In the genomic region with DNA sequence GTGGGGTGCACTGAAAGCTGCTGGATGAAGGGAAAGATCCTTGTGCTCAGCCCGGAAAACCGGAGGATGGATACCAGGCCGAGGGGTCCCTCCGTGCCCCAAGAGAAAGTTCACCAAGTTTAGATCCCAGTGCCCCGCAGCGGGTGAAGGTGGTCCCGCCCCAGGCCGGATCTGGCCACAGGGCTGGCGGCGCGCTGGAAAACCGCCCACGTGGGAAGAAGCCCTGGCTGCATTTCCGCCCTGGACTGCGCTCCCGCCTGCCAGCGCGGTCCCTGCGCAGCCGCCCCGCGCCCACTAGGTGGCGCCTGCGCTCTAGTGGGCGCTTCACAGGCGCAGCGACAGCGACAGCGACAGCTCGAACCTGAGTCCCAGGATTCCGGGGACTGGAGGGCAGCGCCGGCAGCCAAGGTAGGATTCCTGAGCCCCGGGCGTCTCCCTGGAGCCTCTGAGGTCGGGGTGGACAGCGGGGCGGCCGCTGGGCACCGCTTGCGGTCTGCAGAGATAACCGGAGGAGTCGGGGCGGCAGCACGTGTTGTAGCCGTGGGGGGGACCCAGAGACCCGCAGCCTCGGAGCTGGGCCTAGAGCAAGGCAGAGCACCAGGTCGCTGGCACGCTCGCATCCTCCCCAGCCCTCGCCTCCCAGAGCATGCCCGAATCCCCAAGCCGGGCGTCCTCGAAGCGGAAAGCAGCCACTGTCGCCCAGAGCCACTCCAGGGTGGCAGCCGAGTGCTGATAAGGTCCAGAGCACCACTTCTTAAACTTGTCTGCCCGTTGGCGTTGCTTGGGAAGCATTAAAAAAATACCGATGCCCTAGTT, we compare ENCODE assay signal across 8 cellular contexts. TPM values are rescaled to one million over a fixed set of nuclear protein-coding genes. Genes with fewer than 3 reads are reported as not detected.
DNase-seq lines count a peak whose midpoint lies in the region; ATAC-seq and TF ChIP-seq lines count a peak whose summit lies in the region.

A gene with protein sequence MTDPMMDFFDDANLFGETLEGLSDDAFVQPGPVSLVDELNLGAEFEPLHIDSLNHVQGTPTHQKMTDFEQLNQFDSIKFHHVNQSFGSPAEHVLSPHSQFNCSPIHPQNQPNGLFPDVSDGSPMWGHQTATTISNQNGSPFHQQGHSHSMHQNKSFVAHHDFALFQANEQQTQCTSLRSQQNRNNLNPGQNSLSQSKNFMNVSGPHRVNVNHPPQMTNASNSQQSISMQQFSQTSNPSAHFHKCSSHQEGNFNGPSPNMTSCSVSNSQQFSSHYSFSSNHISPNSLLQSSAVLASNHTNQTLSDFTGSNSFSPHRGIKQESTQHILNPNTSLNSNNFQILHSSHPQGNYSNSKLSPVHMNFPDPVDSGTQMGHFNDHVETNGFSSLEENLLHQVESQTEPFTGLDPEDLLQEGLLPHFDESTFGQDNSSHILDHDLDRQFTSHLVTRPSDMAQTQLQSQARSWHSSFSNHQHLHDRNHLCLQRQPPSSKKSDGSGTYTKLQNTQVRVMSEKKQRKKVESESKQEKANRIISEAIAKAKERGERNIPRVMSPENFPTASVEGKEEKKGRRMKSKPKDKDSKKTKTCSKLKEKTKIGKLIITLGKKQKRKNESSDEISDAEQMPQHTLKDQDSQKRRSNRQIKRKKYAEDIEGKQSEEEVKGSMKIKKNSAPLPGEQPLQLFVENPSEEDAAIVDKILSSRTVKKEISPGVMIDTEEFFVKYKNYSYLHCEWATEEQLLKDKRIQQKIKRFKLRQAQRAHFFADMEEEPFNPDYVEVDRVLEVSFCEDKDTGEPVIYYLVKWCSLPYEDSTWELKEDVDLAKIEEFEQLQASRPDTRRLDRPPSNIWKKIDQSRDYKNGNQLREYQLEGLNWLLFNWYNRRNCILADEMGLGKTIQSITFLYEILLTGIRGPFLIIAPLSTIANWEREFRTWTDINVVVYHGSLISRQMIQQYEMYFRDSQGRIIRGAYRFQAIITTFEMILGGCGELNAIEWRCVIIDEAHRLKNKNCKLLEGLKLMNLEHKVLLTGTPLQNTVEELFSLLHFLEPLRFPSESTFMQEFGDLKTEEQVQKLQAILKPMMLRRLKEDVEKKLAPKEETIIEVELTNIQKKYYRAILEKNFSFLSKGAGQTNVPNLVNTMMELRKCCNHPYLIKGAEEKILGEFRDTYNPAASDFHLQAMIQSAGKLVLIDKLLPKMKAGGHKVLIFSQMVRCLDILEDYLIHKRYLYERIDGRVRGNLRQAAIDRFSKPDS (N-terminal part only) (plus strand): TSS at position 322 of the 816 bp plus-strand sequence. CDS start 101,099 bp downstream, outside the sequence.

- H3K9me3 ChIP-seq in CD4-positive, alpha-beta memory T cell (ENCODE audit: control insufficient read depth in 1 of 2, low read length in 2 of 2): no peaks in the 10 kb centered on the region
- H3K9me3 ChIP-seq in lower lobe of right lung: no peaks in the 10 kb centered on the region

- peak; percentile 78 for ATAC-seq in GM19452 (IDR thresholded peaks at IDR 0.05; ENCODE audit: unreplicated experiment)
- peak; percentile 91 for ATAC-seq in activated CD8-positive, alpha-beta T cell treated with anti-CD3 and anti-CD28 coated beads for 36 hours
- ATAC-seq in lower lobe of right lung: peak; percentile 96 to 98

- peak within 1 kb of the TSS; percentile 53 for H3K27ac ChIP-seq in CD4-positive, alpha-beta memory T cell (ENCODE audit: low read depth, low read length)
- peak within 1 kb of the TSS; percentile 81 for H3K27ac ChIP-seq in HL-60 (replicated peaks)
- peak within 1 kb of the TSS; percentile 96 for H3K27ac ChIP-seq in lower lobe of right lung

- no peaks in the 10 kb centered on the region for H3K36me3 Mint-ChIP-seq in CD4-positive, alpha-beta memory T cell
- H3K36me3 Mint-ChIP-seq in activated CD8-positive, alpha-beta T cell treated with anti-CD3 and anti-CD28 coated beads for 36 hours (ENCODE audit: low read depth): no peaks in the 10 kb centered on the region

- TF ChIP-seq CTCF in HL-60 (IDR thresholded peaks at IDR 0.05; ENCODE audit: insufficient read depth, low read length) (peak; percentile 79), lower lobe of right lung (IDR thresholded peaks at IDR 0.05) (peak; percentile 100)
- peak; percentile 99 for TF ChIP-seq CTCF in activated CD8-positive, alpha-beta T cell treated with anti-CD3 and anti-CD28 coated beads for 36 hours (IDR thresholded peaks at IDR 0.05)

- peak; percentile 69 to 82 (median 77) for DNase-seq in CD4-positive, alpha-beta memory T cell
- DNase-seq in HL-60 (ENCODE audit: low read depth in 1 of 2, low spot score in 1 of 2): peak; percentile 74 to 80
- peak; percentile 75 for DNase-seq in NCI-H82 treated with DMSO at 0.1 percent for 48 hours (lab: John Stamatoyannopoulos, UW; ENCODE audit: unreplicated experiment)
- peak; percentile 74 for DNase-seq in activated CD8-positive, alpha-beta T cell treated with anti-CD3 and anti-CD28 coated beads for 36 hours
- peak; percentile 92 for DNase-seq in ecto neural progenitor cell (ENCODE audit: low spot score)
- peak; percentile 90 for DNase-seq in lower lobe of right lung
- peak; percentile 38 to 69 (median 56) for DNase-seq in stimulated activated CD4-positive, alpha-beta T cell treated with anti-CD3 and anti-CD28 coated beads, TNF-alpha, amount 100 ng/mL, for 24 hours (ENCODE audit: low read depth in 3 of 3)

- no peaks in the 10 kb centered on the region for H3K36me3 ChIP-seq in CD4-positive, alpha-beta memory T cell (ENCODE audit: insufficient read depth, low read length)
- H3K36me3 ChIP-seq in lower lobe of right lung: no peaks in the 10 kb centered on the region

- H3K4me1 Mint-ChIP-seq in CD4-positive, alpha-beta memory T cell: peaks cover 9 to 37% (median 13%) of the 10 kb centered on the region in 4 donors
- peaks cover 26% of the 10 kb centered on the region for H3K4me1 Mint-ChIP-seq in activated CD8-positive, alpha-beta T cell treated with anti-CD3 and anti-CD28 coated beads for 36 hours (ENCODE audit: low read depth)

- POLR2A ChIA-PET in CD4-positive, alpha-beta memory T cell (lab: Charles Lee; ENCODE audit: partially characterized antibody): interaction anchor here (1.0 to 2.8 kb wide), 6 partner anchors 44 to 649 kb away, joined by 3 to 13 read pairs (median 4); a partner anchor contains a TSS
- POLR2A ChIA-PET in activated CD8-positive, alpha-beta T cell treated with anti-CD3 and anti-CD28 coated beads for 36 hours (lab: Charles Lee): interaction anchor here (0.8 to 2.1 kb wide), 2 partner anchors 13 to 99 kb away, joined by 3 to 4 read pairs; no protein-coding TSS in a partner anchor

- no peaks in the 10 kb centered on the region for H3K27me3 Mint-ChIP-seq in CD4-positive, alpha-beta memory T cell
- H3K27me3 Mint-ChIP-seq in activated CD8-positive, alpha-beta T cell treated with anti-CD3 and anti-CD28 coated beads for 36 hours: peaks cover 3% of the 10 kb centered on the region

- intact Hi-C loops in CD4-positive, alpha-beta memory T cell (cut with micrococcal nuclease): loop anchor here (1.0 kb wide), 8 partner anchors 44 to 455 kb away; a partner anchor contains a TSS
- intact Hi-C loops in activated CD8-positive, alpha-beta T cell treated with anti-CD3 and anti-CD28 coated beads for 36 hours (cut with micrococcal nuclease): loop anchor here (5.0 to 10.0 kb wide), 5 partner anchors 77 to 450 kb away; a partner anchor contains a TSS
- intact Hi-C loops in lower lobe of right lung (cut with DNase I): no loop called here

- H3K27ac Mint-ChIP-seq in CD4-positive, alpha-beta memory T cell: peak within 1 kb of the TSS; percentile 31 to 94 (median 73)
- peak within 1 kb of the TSS; percentile 87 for H3K27ac Mint-ChIP-seq in activated CD8-positive, alpha-beta T cell treated with anti-CD3 and anti-CD28 coated beads for 36 hours

- H3K4me1 ChIP-seq in CD4-positive, alpha-beta memory T cell (ENCODE audit: insufficient read depth, low read length): peaks cover 21% of the 10 kb centered on the region
- peaks cover 48% of the 10 kb centered on the region for H3K4me1 ChIP-seq in lower lobe of right lung

- H3K4me3 ChIP-seq in CD4-positive, alpha-beta memory T cell (ENCODE audit: low read length in 2 of 2): peak within 1 kb of the TSS; percentile 57 to 87
- peak within 1 kb of the TSS; percentile 85 for H3K4me3 ChIP-seq in HL-60 (replicated peaks; ENCODE audit: insufficient read depth, low read length)
- peak within 1 kb of the TSS; percentile 86 for H3K4me3 ChIP-seq in lower lobe of right lung

- H3K27me3 ChIP-seq in CD4-positive, alpha-beta memory T cell (ENCODE audit: insufficient read depth, low read length): no peaks in the 10 kb centered on the region
- no peaks in the 10 kb centered on the region for H3K27me3 ChIP-seq in HL-60 (ENCODE audit: insufficient read depth, poor library complexity, severe bottlenecking)
- H3K27me3 ChIP-seq in lower lobe of right lung (ENCODE audit: low read depth): no peaks in the 10 kb centered on the region

- CTCF ChIA-PET in CD4-positive, alpha-beta memory T cell (lab: Charles Lee; ENCODE audit: partially characterized antibody): interaction anchor here (0.5 to 7.4 kb wide), 36 partner anchors 9 to 491 kb away, joined by 3 to 93 read pairs (median 4); a partner anchor contains a TSS
- CTCF ChIA-PET in activated CD8-positive, alpha-beta T cell treated with anti-CD3 and anti-CD28 coated beads for 36 hours (lab: Charles Lee): interaction anchor here (0.6 to 3.3 kb wide), 54 partner anchors 10 to 451 kb away, joined by 3 to 35 read pairs (median 4); no protein-coding TSS in a partner anchor

- H3K4me3 Mint-ChIP-seq in CD4-positive, alpha-beta memory T cell: peak within 1 kb of the TSS; percentile 70 to 95 (median 86)
- H3K4me3 Mint-ChIP-seq in activated CD8-positive, alpha-beta T cell treated with anti-CD3 and anti-CD28 coated beads for 36 hours: peak within 1 kb of the TSS; percentile 82

- no peaks in the 10 kb centered on the region for H3K9me3 Mint-ChIP-seq in CD4-positive, alpha-beta memory T cell
- H3K9me3 Mint-ChIP-seq in activated CD8-positive, alpha-beta T cell treated with anti-CD3 and anti-CD28 coated beads for 36 hours: no peaks in the 10 kb centered on the region

RNA-seq across cellular contexts. Expression of the gene that starts here (rescaled TPM):
- 10 to 100 TPM; 47.0 to 49.7 TPM for total RNA-seq in CD4-positive, alpha-beta memory T cell
- 10 to 100 TPM; 22.9 to 31.9 TPM for polyA plus RNA-seq in CD4-positive, alpha-beta memory T cell
- 10 to 100 TPM; 13.8 to 16.3 TPM for total RNA-seq in activated CD8-positive, alpha-beta T cell treated with anti-CD3 and anti-CD28 coated beads for 36 hours
- total RNA-seq in lower lobe of right lung: 73.1 TPM

Comparison
In these comparisons a context has a peak if more than half of its experiments do, and no peak if none do; other contexts are left out.
1. Peak in every context shown above with its lines: DNase-seq, ATAC-seq, H3K4me3 ChIP-seq and H3K27ac ChIP-seq.